In genomic region chr12:48788522-48788851, GRCh38 we compare ENCODE assay signal across 8 cellular contexts. TPM values are rescaled to one million over a fixed set of nuclear protein-coding genes. Genes with fewer than 3 reads are reported as not detected.
DNase-seq lines count a peak whose midpoint lies in the region; ATAC-seq and TF ChIP-seq lines count a peak whose summit lies in the region.

No MANE protein-coding gene starts in this region.

- WGBS in adrenal gland, 4 donors = 0 to 9% (median 0%) methylated on average over 1 to 25 of the region's 25 CpGs
- 0% methylated on average over 14 of the region's 25 CpGs for WGBS in suprapubic skin

- peak in 1 of 2 donors; percentile 3 for TF ChIP-seq POLR2A in adrenal gland (IDR thresholded peaks at IDR 0.05)
- no peak for TF ChIP-seq POLR2A in suprapubic skin (IDR thresholded peaks at IDR 0.05)

- H3K36me3 ChIP-seq in adrenal gland (replicated peaks in 1 of 2) (no peaks in the 10 kb centered on the region), suprapubic skin (no peaks in the 10 kb centered on the region)

- intact Hi-C loops in adrenal gland (cut with DNase I) (no loop called here), left colon (cut with DNase I, micrococcal nuclease) (no loop called here)

- H3K4me3 ChIP-seq in adrenal gland (peak overlapping the region in 3 of 4 donors; percentile 40 to 97 (median 87)), suprapubic skin (peak overlapping the region; percentile 82)

- peak; percentile 12 for ATAC-seq in left colon

- H3K4me1 ChIP-seq in adrenal gland (replicated peaks in 1 of 2) (peaks cover 17 to 24% of the 10 kb centered on the region in 2 donors), suprapubic skin (peaks cover 33% of the 10 kb centered on the region)

- DNase-seq in NCI-H146 (lab: John Stamatoyannopoulos, UW) = peak; percentile 45
- DNase-seq in NCI-H146 treated with DMSO at 0.1 percent for 48 hours (lab: John Stamatoyannopoulos, UW; ENCODE audit: unreplicated experiment) = no peak
- peak in 2 of 7 donors; percentile 22 to 31 for DNase-seq in adrenal gland
- DNase-seq in left colon = peak in 1 of 2 donors; percentile 31
- no peak for DNase-seq in suprapubic skin (ENCODE audit: low spot score in 2 of 2)
- no peak for DNase-seq in NCI-H748 treated with DMSO at 0.1 percent for 48 hours (lab: John Stamatoyannopoulos, UW)
- no peak for DNase-seq in NCI-H187 (lab: John Stamatoyannopoulos, UW)
- no peak for DNase-seq in NCI-H2227 treated with DMSO at 0.1 percent for 48 hours (lab: John Stamatoyannopoulos, UW)

- H3K9me3 ChIP-seq in adrenal gland (replicated peaks in 1 of 3) (no peaks in the 10 kb centered on the region), suprapubic skin (no peaks in the 10 kb centered on the region)

- H3K27ac ChIP-seq in adrenal gland (peak overlapping the region in 3 of 5 donors; percentile 13 to 84 (median 78)), suprapubic skin (peak overlapping the region; percentile 86)

- H3K27me3 ChIP-seq in adrenal gland (no peaks in the 10 kb centered on the region), suprapubic skin (no peaks in the 10 kb centered on the region)

- TF ChIP-seq CTCF in adrenal gland (IDR thresholded peaks at IDR 0.05) (no peak), suprapubic skin (IDR thresholded peaks at IDR 0.05) (no peak)

- TF ChIP-seq EP300 in suprapubic skin (IDR thresholded peaks at IDR 0.05) = no peak

RNA-seq across cellular contexts. Expression of gene ADCY6, which starts 0.4 kb away (rescaled TPM):
- total RNA-seq in adrenal gland (10 to 100 TPM; 21.8 to 44.0 (median 29.6) TPM), left colon (100 to 1,000 TPM; 103 to 130 TPM), suprapubic skin (10 to 100 TPM; 11.2 to 48.4 (median 19.0) TPM)
- polyA plus RNA-seq in adrenal gland = 10 to 100 TPM; 20.8 to 55.3 (median 34.3) TPM

RNA-seq across cellular contexts. Expression of gene CACNB3, which starts 29.8 kb away (rescaled TPM):
- total RNA-seq in adrenal gland (10 to 100 TPM in 1 of 8 donors, 1 to 10 TPM in 7; 3.9 to 11.0 (median 5.9) TPM), left colon (10 to 100 TPM; 36.0 to 47.9 TPM), suprapubic skin (10 to 100 TPM; 12.3 to 27.8 (median 17.3) TPM)
- 10 to 100 TPM in 2 of 3 donors, 1 to 10 TPM in 1; 4.4 to 19.5 (median 11.3) TPM for polyA plus RNA-seq in adrenal gland
